1 cellular context compared by ENCODE assay signal in genomic region chr22:42769574-42770447, GRCh38.
TF ChIP-seq lines count a peak whose summit lies in the region.

No MANE protein-coding gene starts in this region.

TF ChIP-seq in SK-N-SH, 30 proteins besides CTCF, POLR2A, EP300 and RAD21 (continued from another document):
- TF ChIP-seq PBX3 (IDR thresholded peaks at IDR 0.05) (no peak), ELF1 (IDR thresholded peaks at IDR 0.05) (no peak), RXRA (IDR thresholded peaks at IDR 0.05; ENCODE audit: borderline replicate concordance, low read depth) (no peak), TEAD4 (IDR thresholded peaks at IDR 0.05; ENCODE audit: borderline replicate concordance, insufficient read depth) (no peak)
- TF ChIP-seq, protein P1, sequence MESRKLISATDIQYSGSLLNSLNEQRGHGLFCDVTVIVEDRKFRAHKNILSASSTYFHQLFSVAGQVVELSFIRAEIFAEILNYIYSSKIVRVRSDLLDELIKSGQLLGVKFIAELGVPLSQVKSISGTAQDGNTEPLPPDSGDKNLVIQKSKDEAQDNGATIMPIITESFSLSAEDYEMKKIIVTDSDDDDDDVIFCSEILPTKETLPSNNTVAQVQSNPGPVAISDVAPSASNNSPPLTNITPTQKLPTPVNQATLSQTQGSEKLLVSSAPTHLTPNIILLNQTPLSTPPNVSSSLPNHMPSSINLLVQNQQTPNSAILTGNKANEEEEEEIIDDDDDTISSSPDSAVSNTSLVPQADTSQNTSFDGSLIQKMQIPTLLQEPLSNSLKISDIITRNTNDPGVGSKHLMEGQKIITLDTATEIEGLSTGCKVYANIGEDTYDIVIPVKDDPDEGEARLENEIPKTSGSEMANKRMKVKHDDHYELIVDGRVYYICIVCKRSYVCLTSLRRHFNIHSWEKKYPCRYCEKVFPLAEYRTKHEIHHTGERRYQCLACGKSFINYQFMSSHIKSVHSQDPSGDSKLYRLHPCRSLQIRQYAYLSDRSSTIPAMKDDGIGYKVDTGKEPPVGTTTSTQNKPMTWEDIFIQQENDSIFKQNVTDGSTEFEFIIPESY (IDR thresholded peaks at IDR 0.05; ENCODE audit: borderline replicate concordance, low read depth): no peak
